ENCODE assay signal across 8 cellular contexts in the genomic region with DNA sequence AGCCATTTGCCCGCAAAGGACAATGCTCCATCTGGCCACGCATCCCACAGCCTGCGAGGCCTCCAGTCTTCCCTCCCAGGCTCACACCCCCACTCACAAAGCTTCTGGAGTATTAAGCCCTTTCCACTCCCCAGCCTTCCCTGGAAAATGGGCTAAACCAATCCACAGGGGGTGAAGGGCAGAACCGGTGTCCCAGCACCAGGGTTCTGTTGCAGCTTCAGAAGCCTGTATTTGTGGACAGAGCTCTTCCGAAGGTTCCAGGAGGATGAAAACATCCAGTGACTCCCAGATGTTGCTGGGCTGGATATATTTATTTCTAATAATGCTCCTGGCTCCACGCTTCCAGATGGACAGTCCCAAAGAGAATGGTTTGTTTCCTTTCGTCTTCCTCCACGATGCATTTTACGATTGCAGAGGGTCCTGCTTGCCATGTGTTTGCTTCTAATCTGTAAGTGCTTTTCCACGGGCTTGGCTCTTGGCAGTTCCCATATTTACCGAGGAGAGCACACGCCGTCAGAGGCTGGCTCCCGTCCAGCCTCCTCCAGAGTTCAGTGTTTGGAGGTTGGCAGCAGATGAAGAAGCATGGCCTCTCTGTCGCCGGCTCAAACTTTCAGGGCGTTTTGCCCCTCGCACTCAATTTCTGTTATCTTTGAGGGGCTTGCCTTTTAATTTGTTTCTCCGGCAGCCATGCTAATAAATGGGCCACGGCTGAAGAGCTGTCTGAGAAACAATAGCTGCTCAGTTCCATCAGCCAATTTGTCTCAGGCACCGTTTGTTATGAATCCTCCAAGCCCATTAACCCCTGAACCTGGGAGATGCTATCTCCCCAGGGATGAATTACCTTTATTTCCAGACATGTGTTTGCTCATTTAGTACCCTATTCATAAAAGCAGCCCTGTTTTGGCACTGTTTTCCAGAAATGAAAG.
A peak's percentile ranks its signal among the peaks of the same experiment; 100 is the strongest.
DNase-seq lines count a peak whose midpoint lies in the region; ATAC-seq and TF ChIP-seq lines count a peak whose summit lies in the region.

No MANE protein-coding gene starts in this region.

- ATAC-seq in GM18519 (IDR thresholded peaks at IDR 0.05; ENCODE audit: low FRiP score, unreplicated experiment) (no peak), GM18870 (IDR thresholded peaks at IDR 0.05; ENCODE audit: unreplicated experiment) (no peak)

- TF ChIP-seq CTCF in fibroblast of villous mesenchyme (IDR thresholded peaks at IDR 0.05; ENCODE audit: insufficient read depth, low read depth, low read length) (no peak), retinal pigment epithelial cell (conservative IDR thresholded peaks at IDR 0.05; ENCODE audit: low read depth, low read length) (no peak)

- DNase-seq in H4 (ENCODE audit: low spot score) (peak; percentile 50), RPMI7951 (ENCODE audit: low read depth) (peak; percentile 88), fibroblast of villous mesenchyme (ENCODE audit: low read depth) (peak; percentile 94), retinal pigment epithelial cell (ENCODE audit: low read depth) (no peak)
- no peak for DNase-seq in activated CD8-positive, alpha-beta memory T cell treated with anti-CD3 and anti-CD28 coated beads for 24 hours
- no peak for DNase-seq in stimulated activated CD4-positive, alpha-beta T cell treated with anti-CD3 and anti-CD28 coated beads, Interleukin-15, amount 100 ng/mL, for 24 hours

- peak overlapping the region; percentile 44 for H3K4me3 ChIP-seq in fibroblast of villous mesenchyme (ENCODE audit: low read depth, low read length)
- H3K4me3 ChIP-seq in retinal pigment epithelial cell (ENCODE audit: low read length) = peak overlapping the region; percentile 19

Comparison
In these comparisons a context has a peak if more than half of its experiments do, and no peak if none do; other contexts are left out.
1. DNase-seq: peak in H4 (single experiment), RPMI7951 (single experiment) and fibroblast of villous mesenchyme (single experiment); none in retinal pigment epithelial cell (single experiment), activated CD8-positive, alpha-beta memory T cell treated with anti-CD3 and anti-CD28 coated beads for 24 hours (single experiment) and stimulated activated CD4-positive, alpha-beta T cell treated with anti-CD3 and anti-CD28 coated beads, Interleukin-15, amount 100 ng/mL, for 24 hours (single experiment).